In the genomic region with DNA sequence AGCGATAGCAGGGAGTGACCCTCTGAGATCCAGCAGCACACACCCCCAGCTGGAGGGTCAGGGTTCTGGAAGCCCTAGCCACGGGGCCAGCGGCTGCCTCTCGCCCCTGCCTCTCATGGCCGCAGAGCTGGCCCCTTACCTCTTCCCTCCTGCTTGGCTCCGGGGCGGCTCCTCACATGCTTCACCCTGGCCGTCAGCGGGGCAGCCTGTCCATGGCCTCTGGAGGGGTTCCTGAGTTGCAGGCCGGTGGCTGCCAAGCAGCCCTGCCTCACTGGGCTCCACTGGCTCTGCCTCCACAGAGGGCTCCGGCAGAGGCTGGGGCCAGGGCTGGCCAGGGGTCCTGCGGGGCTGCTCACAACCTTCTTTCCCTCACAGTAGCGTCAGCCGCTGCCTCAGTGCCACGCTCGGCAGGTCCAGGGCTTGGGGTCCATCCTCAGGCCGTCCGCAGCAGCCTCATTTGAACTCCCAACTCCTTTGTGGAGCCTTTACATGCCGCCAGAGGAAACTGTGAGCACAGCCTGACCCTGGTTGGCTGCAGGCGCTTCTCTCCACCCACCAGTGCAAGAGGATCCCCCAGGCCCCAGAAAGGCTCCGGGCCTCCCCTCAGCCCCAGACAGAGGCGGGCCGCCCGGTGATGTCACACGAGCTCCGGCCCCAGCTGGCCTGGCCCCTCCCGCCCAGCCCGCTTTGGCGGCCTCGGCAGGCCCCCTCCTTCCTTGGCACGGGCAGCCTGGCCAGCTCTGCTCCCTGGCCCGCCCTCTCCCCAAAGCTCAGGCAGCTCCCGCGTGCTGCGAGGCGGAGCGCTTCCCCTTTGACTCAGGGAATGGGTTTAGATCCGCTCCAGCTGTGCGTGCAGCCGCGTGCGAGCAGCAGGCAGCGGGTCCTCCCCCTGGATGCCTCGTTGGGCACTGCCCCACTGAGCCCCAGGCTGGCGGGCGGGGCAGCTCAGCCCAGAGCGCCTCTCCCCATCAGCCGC, we compare ENCODE assay signal across 10 cellular contexts. TPM values are rescaled to one million over a fixed set of nuclear protein-coding genes. Genes with fewer than 3 reads are reported as not detected.
A peak's percentile ranks its signal among the peaks of the same experiment; 100 is the strongest.
DNase-seq lines count a peak whose midpoint lies in the region; ATAC-seq and TF ChIP-seq lines count a peak whose summit lies in the region.
"Had no signal": no experiment of that assay in that cellular context is flagged by ENCODE, and none has a peak within 500 bp of the region (broad histone marks: within the 10 kb centered on the region; RNA-seq: fewer than 3 reads in every experiment).

A gene with protein sequence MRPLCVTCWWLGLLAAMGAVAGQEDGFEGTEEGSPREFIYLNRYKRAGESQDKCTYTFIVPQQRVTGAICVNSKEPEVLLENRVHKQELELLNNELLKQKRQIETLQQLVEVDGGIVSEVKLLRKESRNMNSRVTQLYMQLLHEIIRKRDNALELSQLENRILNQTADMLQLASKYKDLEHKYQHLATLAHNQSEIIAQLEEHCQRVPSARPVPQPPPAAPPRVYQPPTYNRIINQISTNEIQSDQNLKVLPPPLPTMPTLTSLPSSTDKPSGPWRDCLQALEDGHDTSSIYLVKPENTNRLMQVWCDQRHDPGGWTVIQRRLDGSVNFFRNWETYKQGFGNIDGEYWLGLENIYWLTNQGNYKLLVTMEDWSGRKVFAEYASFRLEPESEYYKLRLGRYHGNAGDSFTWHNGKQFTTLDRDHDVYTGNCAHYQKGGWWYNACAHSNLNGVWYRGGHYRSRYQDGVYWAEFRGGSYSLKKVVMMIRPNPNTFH (minus strand): TSS at position 460 of the 976 bp plus-strand sequence. CDS start 13,904 bp downstream, outside the sequence.

- no peaks in the 10 kb centered on the region for H3K9me3 ChIP-seq in endodermal cell (ENCODE audit: control insufficient read depth, low read length)
- H3K9me3 ChIP-seq in liver (ENCODE audit: control insufficient read depth in 4 of 4, low read length in 3 of 4) = no peaks in the 10 kb centered on the region

- ATAC-seq in stimulated activated effector memory CD8-positive, alpha-beta T cell treated with anti-CD3 and anti-CD28 coated beads, Interleukin-12 subunit alpha, Interleukin-12 subunit beta, amount 100 ng/mL, for 72 hours = peak; percentile 56

- H3K27me3 Mint-ChIP-seq in endodermal cell (ENCODE audit: insufficient read depth) = peaks cover 9% of the 10 kb centered on the region

- no peaks in the 10 kb centered on the region for H3K9me3 Mint-ChIP-seq in endodermal cell
- no peaks in the 10 kb centered on the region for H3K9me3 Mint-ChIP-seq in stimulated activated effector memory CD8-positive, alpha-beta T cell treated with anti-CD3 and anti-CD28 coated beads, Interleukin-12 subunit alpha, Interleukin-12 subunit beta, amount 100 ng/mL, for 72 hours
- H3K9me3 Mint-ChIP-seq: stimulated activated naive CD8-positive, alpha-beta T cell treated with anti-CD3 and anti-CD28 coated beads, Interleukin-15, Interleukin-2, amounts not matched to agents 100 ng/mL and 50 ng/mL, for 24 hours had no signal

- H3K36me3 Mint-ChIP-seq in endodermal cell (ENCODE audit: low read depth) = peaks cover 6% of the 10 kb centered on the region
- no peaks in the 10 kb centered on the region for H3K36me3 Mint-ChIP-seq in stimulated activated effector memory CD8-positive, alpha-beta T cell treated with anti-CD3 and anti-CD28 coated beads, Interleukin-12 subunit alpha, Interleukin-12 subunit beta, amount 100 ng/mL, for 72 hours

- TF ChIP-seq RAD21 in liver (IDR thresholded peaks at IDR 0.05) = peak in 1 of 2 donors; percentile 12

- peak within 1 kb of the TSS; percentile 85 for H3K27ac Mint-ChIP-seq in endodermal cell
- H3K27ac Mint-ChIP-seq in stimulated activated effector memory CD8-positive, alpha-beta T cell treated with anti-CD3 and anti-CD28 coated beads, Interleukin-12 subunit alpha, Interleukin-12 subunit beta, amount 100 ng/mL, for 72 hours = no peak within 1 kb of the TSS
- H3K27ac Mint-ChIP-seq: stimulated activated naive CD8-positive, alpha-beta T cell treated with anti-CD3 and anti-CD28 coated beads, Interleukin-15, Interleukin-2, amounts not matched to agents 100 ng/mL and 50 ng/mL, for 24 hours had no signal

- H3K4me3 Mint-ChIP-seq in endodermal cell = peak within 1 kb of the TSS; percentile 72
- H3K4me3 Mint-ChIP-seq in stimulated activated effector memory CD8-positive, alpha-beta T cell treated with anti-CD3 and anti-CD28 coated beads, Interleukin-12 subunit alpha, Interleukin-12 subunit beta, amount 100 ng/mL, for 72 hours = no peak within 1 kb of the TSS
- H3K4me3 Mint-ChIP-seq: stimulated activated naive CD8-positive, alpha-beta T cell treated with anti-CD3 and anti-CD28 coated beads, Interleukin-15, Interleukin-2, amounts not matched to agents 100 ng/mL and 50 ng/mL, for 24 hours had no signal

- H3K27ac ChIP-seq in endodermal cell (ENCODE audit: low read depth, low read length) = peak within 1 kb of the TSS; percentile 83
- peak within 1 kb of the TSS; percentile 70 to 80 for H3K27ac ChIP-seq in liver (ENCODE audit: low read depth in 1 of 2, low read length in 2 of 2)
- H3K27ac ChIP-seq: PC-9 had no signal

- 2 to 12% methylated on average over 13 to 48 of the region's 48 CpGs for WGBS in endodermal cell (ENCODE audit: insufficient coverage in 1 of 2, insufficient read length in 1 of 2), 2 experiments
- 17% methylated on average over 48 of the region's 48 CpGs for WGBS in liver

- no peaks in the 10 kb centered on the region for H3K36me3 ChIP-seq in endodermal cell (ENCODE audit: control insufficient read depth, insufficient read depth, low read length)
- no peaks in the 10 kb centered on the region for H3K36me3 ChIP-seq in liver (ENCODE audit: control insufficient read depth in 4 of 4, insufficient read depth in 3 of 4, low read depth in 1 of 4, low read length in 3 of 4)

- peaks cover 49% of the 10 kb centered on the region for H3K4me1 Mint-ChIP-seq in endodermal cell
- H3K4me1 Mint-ChIP-seq in stimulated activated effector memory CD8-positive, alpha-beta T cell treated with anti-CD3 and anti-CD28 coated beads, Interleukin-12 subunit alpha, Interleukin-12 subunit beta, amount 100 ng/mL, for 72 hours = peaks cover 7% of the 10 kb centered on the region

- no peaks in the 10 kb centered on the region for H3K27me3 ChIP-seq in endodermal cell (ENCODE audit: control insufficient read depth, insufficient read depth, low read length, poor library complexity, severe bottlenecking)
- H3K27me3 ChIP-seq in liver (ENCODE audit: control insufficient read depth in 4 of 4, insufficient read depth in 4 of 4, low read length in 3 of 4) = no peaks in the 10 kb centered on the region

- peak; percentile 27 for DNase-seq in DMS153 treated with DMSO at 0.1 percent for 48 hours (lab: John Stamatoyannopoulos, UW; ENCODE audit: unreplicated experiment)
- DNase-seq in HFF-Myc (ENCODE audit: extremely low read depth, low read depth) = peak; percentile 72
- peak; percentile 33 for DNase-seq in SHP77 treated with DMSO at 0.1 percent for 48 hours (lab: John Stamatoyannopoulos, UW)
- DNase-seq in endodermal cell = peak; percentile 96
- DNase-seq in stimulated activated effector memory CD8-positive, alpha-beta T cell treated with anti-CD3 and anti-CD28 coated beads, Interleukin-12 subunit alpha, Interleukin-12 subunit beta, amount 100 ng/mL, for 72 hours (ENCODE audit: low spot score in 2 of 2) = no peak
- no peak for DNase-seq in SW480 (ENCODE audit: low spot score)
- no peak for DNase-seq in T-helper 2 cell

- peaks cover 19% of the 10 kb centered on the region for H3K4me1 ChIP-seq in endodermal cell (ENCODE audit: control insufficient read depth, insufficient read depth, low read length)
- peaks cover 3 to 24% (median 10%) of the 10 kb centered on the region in 4 donors for H3K4me1 ChIP-seq in liver (ENCODE audit: control insufficient read depth in 4 of 4, insufficient read depth in 4 of 4, low read length in 3 of 4)

- TF ChIP-seq CTCF in HFF-Myc (IDR thresholded peaks at IDR 0.05; ENCODE audit: low read depth, low read length, missing control alignments) = no peak
- TF ChIP-seq CTCF in endodermal cell (conservative IDR thresholded peaks at IDR 0.05) = peak; percentile 7
- no peak for TF ChIP-seq CTCF in liver (IDR thresholded peaks at IDR 0.05; ENCODE audit: low read depth, low read length, missing input control)

- H3K9ac ChIP-seq in endodermal cell (ENCODE audit: extremely low read depth, low read length, poor library complexity, severe bottlenecking) = peak within 1 kb of the TSS; percentile 39
- H3K9ac ChIP-seq in liver (ENCODE audit: low read depth in 1 of 2, low read length in 2 of 2) = peak within 1 kb of the TSS in 1 of 2 donors; percentile 10

- H3K4me3 ChIP-seq in HFF-Myc (replicated peaks; ENCODE audit: low read depth, low read length) = peak within 1 kb of the TSS; percentile 74
- peak within 1 kb of the TSS; percentile 88 for H3K4me3 ChIP-seq in endodermal cell (ENCODE audit: low read length)
- peak within 1 kb of the TSS; percentile 8 to 33 (median 19) for H3K4me3 ChIP-seq in liver (ENCODE audit: low read depth in 1 of 3, low read length in 3 of 3)
- H3K4me3 ChIP-seq: PC-9 had no signal

TF ChIP-seq in liver, 16 proteins besides CTCF, POLR2A, EP300 and RAD21 (continues in another document):
- TF ChIP-seq RXRA (IDR thresholded peaks at IDR 0.05) (peak in 1 of 2 donors; percentile 43), SP1 (IDR thresholded peaks at IDR 0.05) (peak; percentile 25), EGR1 (IDR thresholded peaks at IDR 0.05; ENCODE audit: low read depth in 2 of 2) (no peak)

RNA-seq across cellular contexts. Expression of the gene that starts here (rescaled TPM):
- total RNA-seq in endodermal cell = 10 to 100 TPM; 14.8 to 17.1 TPM
- polyA plus RNA-seq in endodermal cell (2013, experiment 1 of 2) = 19.1 TPM
- 21.2 TPM for polyA plus RNA-seq in endodermal cell (2013, experiment 2 of 2)
- 1 to 10 TPM in 1 of 2 donors, under 1 TPM in 1; 0.93 to 2.7 TPM for total RNA-seq in liver
- 1 to 10 TPM; 1.1 to 3.2 TPM for polyA plus RNA-seq in liver

Comparison
In these comparisons a context has a peak if more than half of its experiments do, and no peak if none do; other contexts are left out.
1. RNA of the gene that starts here (total RNA-seq): 14.8 to 17.1 TPM in endodermal cell; 0.93 to 2.7 TPM in liver; every median in the first group is over 4 times any median in the second.
2. DNase-seq: peak in DMS153 treated with DMSO at 0.1 percent for 48 hours (single experiment), HFF-Myc (single experiment), SHP77 treated with DMSO at 0.1 percent for 48 hours (single experiment) and endodermal cell (single experiment); none in stimulated activated effector memory CD8-positive, alpha-beta T cell treated with anti-CD3 and anti-CD28 coated beads, Interleukin-12 subunit alpha, Interleukin-12 subunit beta, amount 100 ng/mL, for 72 hours (0 of 2), SW480 (single experiment) and T-helper 2 cell (0 of 5).
3. H3K4me3 ChIP-seq: peak in every context shown above with its lines; median percentile 88 in endodermal cell; 74 in HFF-Myc; 19 in liver.